16 cellular contexts compared by ENCODE assay signal in genomic region chr5:146788918-146789317, GRCh38.
A peak's percentile ranks its signal among the peaks of the same experiment; 100 is the strongest.
DNase-seq lines count a peak whose midpoint lies in the region; ATAC-seq and TF ChIP-seq lines count a peak whose summit lies in the region.
"Had no signal": no experiment of that assay in that cellular context is flagged by ENCODE, and none has a peak within 500 bp of the region (broad histone marks: within the 10 kb centered on the region; RNA-seq: fewer than 3 reads in every experiment).

No MANE protein-coding gene starts in this region.

- no peaks in the 10 kb centered on the region for H3K9me3 Mint-ChIP-seq in stimulated activated naive CD8-positive, alpha-beta T cell treated with anti-CD3 and anti-CD28 coated beads, Interleukin-15, amount 100 ng/mL, for 72 hours
- H3K9me3 Mint-ChIP-seq: CD14-positive monocyte had no signal

- H3K27me3 Mint-ChIP-seq in stimulated activated naive CD8-positive, alpha-beta T cell treated with anti-CD3 and anti-CD28 coated beads, Interleukin-15, amount 100 ng/mL, for 72 hours = no peaks in the 10 kb centered on the region

- H3K4me3 Mint-ChIP-seq in stimulated activated naive CD8-positive, alpha-beta T cell treated with anti-CD3 and anti-CD28 coated beads, Interleukin-15, amount 100 ng/mL, for 72 hours = no peak overlapping the region
- H3K4me3 Mint-ChIP-seq: CD14-positive monocyte had no signal

- DNase-seq in stimulated activated naive CD8-positive, alpha-beta T cell treated with anti-CD3 and anti-CD28 coated beads, Interleukin-15, amount 100 ng/mL, for 72 hours = no peak
- no peak for DNase-seq in stimulated activated naive CD8-positive, alpha-beta T cell treated with anti-CD3 and anti-CD28 coated beads, Interleukin-15, Interleukin-2, amounts not matched to agents 100 U/mL and 50 U/mL, for 24 hours
- DNase-seq in NT2/D1 (ENCODE audit: low read depth, low spot score) = peak; percentile 54
- no peak for DNase-seq in MV-4-11 (lab: John Stamatoyannopoulos, UW)
- DNase-seq in CD1c-positive myeloid dendritic cell (ENCODE audit: extremely low spot score) = no peak
- DNase-seq in breast epithelium (ENCODE audit: low spot score in 2 of 2) = no peak
- DNase-seq: DMS53, GM23248, NCI-H1436 treated with DMSO at 0.1 percent for 48 hours, NCI-H2107, NCI-H446, NCI-H748 treated with DMSO at 0.1 percent for 48 hours, PC-9 had no signal

- H3K4me1 ChIP-seq in NT2/D1 (ENCODE audit: insufficient read depth, insufficient read length) (no peaks in the 10 kb centered on the region), iPS-18a (ENCODE audit: control insufficient read depth, low read depth, low read length) (peaks cover 35% of the 10 kb centered on the region), breast epithelium (no peaks in the 10 kb centered on the region)

- H3K4me3 ChIP-seq in NT2/D1 (ENCODE audit: insufficient read length, low read depth) (no peak overlapping the region), iPS-18a (ENCODE audit: low read length) (peak overlapping the region; percentile 21), breast epithelium (no peak overlapping the region)
- H3K4me3 ChIP-seq: GM23248, PC-9 had no signal

- no peak for TF ChIP-seq CTCF in breast epithelium (IDR thresholded peaks at IDR 0.05)

- H3K4me1 Mint-ChIP-seq in stimulated activated naive CD8-positive, alpha-beta T cell treated with anti-CD3 and anti-CD28 coated beads, Interleukin-15, amount 100 ng/mL, for 72 hours = no peaks in the 10 kb centered on the region

- H3K36me3 ChIP-seq in NT2/D1 (ENCODE audit: insufficient read depth, insufficient read length, low read length) (no peaks in the 10 kb centered on the region), iPS-18a (ENCODE audit: control insufficient read depth, low read depth, low read length) (no peaks in the 10 kb centered on the region), breast epithelium (no peaks in the 10 kb centered on the region)

- H3K27me3 ChIP-seq in NT2/D1 (ENCODE audit: insufficient read depth, insufficient read length) (no peaks in the 10 kb centered on the region), iPS-18a (ENCODE audit: control insufficient read depth, insufficient read depth, low read length) (no peaks in the 10 kb centered on the region), breast epithelium (no peaks in the 10 kb centered on the region)

- H3K9ac ChIP-seq in NT2/D1 (ENCODE audit: insufficient read length, low read depth) (no peak overlapping the region), iPS-18a (ENCODE audit: low read length) (peak overlapping the region; percentile 18)
- H3K9ac ChIP-seq: GM23248 had no signal

- no peaks in the 10 kb centered on the region for H3K9me3 ChIP-seq in NT2/D1 (ENCODE audit: insufficient read depth, low read length)
- H3K9me3 ChIP-seq in iPS-18a (ENCODE audit: control insufficient read depth, low read depth, low read length) = no peaks in the 10 kb centered on the region
- H3K9me3 ChIP-seq in breast epithelium = no peaks in the 10 kb centered on the region

- intact Hi-C loops in breast epithelium (cut with DNase I; ENCODE audit: low total_unique reads) = no loop called here

- no peak for TF ChIP-seq POLR2A in breast epithelium (IDR thresholded peaks at IDR 0.05)

- H3K27ac ChIP-seq in iPS-18a (ENCODE audit: low read length) (peak overlapping the region; percentile 55), breast epithelium (no peak overlapping the region)
- H3K27ac ChIP-seq: GM23248, PC-9 had no signal

- peak overlapping the region; percentile 6 to 29 for H3K27ac Mint-ChIP-seq in stimulated activated naive CD8-positive, alpha-beta T cell treated with anti-CD3 and anti-CD28 coated beads, Interleukin-15, amount 100 ng/mL, for 72 hours
- H3K27ac Mint-ChIP-seq: CD14-positive monocyte had no signal

- ATAC-seq in stimulated activated naive CD8-positive, alpha-beta T cell treated with anti-CD3 and anti-CD28 coated beads, Interleukin-15, amount 100 ng/mL, for 72 hours = no peak
- no peak for ATAC-seq in stimulated activated naive CD8-positive, alpha-beta T cell treated with anti-CD3 and anti-CD28 coated beads, Interleukin-15, Interleukin-2, amounts not matched to agents 100 U/mL and 50 U/mL, for 24 hours
- ATAC-seq in GM21529 (IDR thresholded peaks at IDR 0.05; ENCODE audit: unreplicated experiment) = no peak
